ENCODE assay signal across 17 cellular contexts in genomic region chr1:63728611-63729226, GRCh38. TPM values are rescaled to one million over a fixed set of nuclear protein-coding genes. Genes with fewer than 3 reads are reported as not detected.
DNase-seq lines count a peak whose midpoint lies in the region; ATAC-seq and TF ChIP-seq lines count a peak whose summit lies in the region.
"Had no signal": no experiment of that assay in that cellular context is flagged by ENCODE, and none has a peak within 500 bp of the region (broad histone marks: within the 10 kb centered on the region; RNA-seq: fewer than 3 reads in every experiment).

No MANE protein-coding gene starts in this region.

- no peak overlapping the region for H3K14ac ChIP-seq in neuronal stem cell (ENCODE audit: low read length)

- peaks cover 4% of the 10 kb centered on the region for H3K9me3 Mint-ChIP-seq in chondrocyte (ENCODE audit: low read depth)

- no peak overlapping the region for H2BK120ac ChIP-seq in neuronal stem cell (ENCODE audit: low read depth, low read length)

- no peak overlapping the region for H3K4me2 ChIP-seq in neuronal stem cell (ENCODE audit: insufficient read depth, low read length, poor library complexity, severe bottlenecking)

- H3K27me3 Mint-ChIP-seq in chondrocyte (ENCODE audit: low read depth) = no peaks in the 10 kb centered on the region

- H3K4me1 Mint-ChIP-seq in chondrocyte (ENCODE audit: low read depth) = peaks cover 29% of the 10 kb centered on the region
- H3K4me1 Mint-ChIP-seq: B cell had no signal

- no peaks in the 10 kb centered on the region for H3K36me3 ChIP-seq in neuronal stem cell (replicated peaks in 1 of 2; ENCODE audit: control insufficient read depth in 2 of 2, insufficient read depth in 2 of 2, low read length in 2 of 2)
- H3K36me3 ChIP-seq in tibial nerve = no peaks in the 10 kb centered on the region
- H3K36me3 ChIP-seq: HAP-1, Peyer's patch had no signal

- H3K27me3 ChIP-seq in neuronal stem cell (ENCODE audit: control insufficient read depth in 3 of 3, insufficient read depth in 3 of 3, low read depth in 1 of 3, low read length in 3 of 3) (peaks cover 0 to 2% (median 0%) of the 10 kb centered on the region in 3 experiments), tibial nerve (no peaks in the 10 kb centered on the region)
- H3K27me3 ChIP-seq: Peyer's patch had no signal

- ATAC-seq in GM18520 (IDR thresholded peaks at IDR 0.05; ENCODE audit: unreplicated experiment) (no peak), GM18519 (IDR thresholded peaks at IDR 0.05; ENCODE audit: low FRiP score, unreplicated experiment) (no peak)

- no peak overlapping the region for H3K23ac ChIP-seq in neuronal stem cell (ENCODE audit: low read depth, low read length, poor library complexity)

- H3K4me1 ChIP-seq in neuronal stem cell (ENCODE audit: control insufficient read depth in 2 of 2, insufficient read depth in 1 of 2, low read depth in 1 of 2, low read length in 2 of 2) = peaks cover 0 to 15% of the 10 kb centered on the region in 2 donors
- H3K4me1 ChIP-seq in tibial nerve = peaks cover 0 to 9% (median 0%) of the 10 kb centered on the region in 4 donors
- H3K4me1 ChIP-seq: HAP-1, Peyer's patch had no signal

- peaks cover 0 to 2% of the 10 kb centered on the region in 2 donors for H3K9me3 ChIP-seq in neuronal stem cell (replicated peaks in 1 of 2; ENCODE audit: control insufficient read depth in 2 of 2, insufficient read depth in 1 of 2, low read depth in 1 of 2, low read length in 2 of 2)
- H3K9me3 ChIP-seq in tibial nerve = no peaks in the 10 kb centered on the region
- H3K9me3 ChIP-seq: HAP-1, Peyer's patch had no signal

- H2AFZ ChIP-seq in neuronal stem cell (ENCODE audit: low read length) = no peak overlapping the region

- no peak overlapping the region for H2BK12ac ChIP-seq in neuronal stem cell (ENCODE audit: low read length)

- peak overlapping the region; percentile 29 for H3K18ac ChIP-seq in neuronal stem cell (ENCODE audit: low read length)

- no peak for TF ChIP-seq POLR2A in tibial nerve (IDR thresholded peaks at IDR 0.05)

- no peak overlapping the region for H2BK15ac ChIP-seq in neuronal stem cell (ENCODE audit: low read length)

- no peak overlapping the region for H4K8ac ChIP-seq in neuronal stem cell (ENCODE audit: low read depth, low read length)

- H4K91ac ChIP-seq in neuronal stem cell (ENCODE audit: low read depth, low read length, poor library complexity) = no peak overlapping the region

- H3K4me3 Mint-ChIP-seq in chondrocyte (ENCODE audit: unreplicated experiment) = no peak overlapping the region
- H3K4me3 Mint-ChIP-seq: B cell had no signal

- no peak for TF ChIP-seq EP300 in tibial nerve (IDR thresholded peaks at IDR 0.05)

- H2BK5ac ChIP-seq in neuronal stem cell (ENCODE audit: low read length) = peak overlapping the region; percentile 85

- peak overlapping the region; percentile 56 for H2AK5ac ChIP-seq in neuronal stem cell (ENCODE audit: low read depth, low read length)

- no CpG with 5 or more reads among the region's 8 CpGs for WGBS in neuronal stem cell (ENCODE audit: extremely low coverage in 2 of 2, insufficient read length in 2 of 2, insufficient replicate concordance in 1 of 2), 2 donors
- 83 to 93% methylated on average over 8 of the region's 8 CpGs for WGBS in tibial nerve, 2 donors

- H3K4ac ChIP-seq in neuronal stem cell (ENCODE audit: low read length) = no peak overlapping the region

- no peak overlapping the region for H3K27ac ChIP-seq in neuronal stem cell (replicated peaks; ENCODE audit: low read length)
- no peak overlapping the region for H3K27ac ChIP-seq in tibial nerve
- H3K27ac ChIP-seq: Peyer's patch had no signal

- DNase-seq in COLO668 (lab: John Stamatoyannopoulos, UW; ENCODE audit: unreplicated experiment) = peak; percentile 82
- DNase-seq in NCI-H2107 (lab: John Stamatoyannopoulos, UW) = peak; percentile 79
- no peak for DNase-seq in chondrocyte (ENCODE audit: low spot score)
- no peak for DNase-seq in neuronal stem cell (ENCODE audit: low spot score)
- no peak for DNase-seq in tibial nerve (ENCODE audit: low spot score in 2 of 2)
- no peak for DNase-seq in NCI-H2227 (lab: John Stamatoyannopoulos, UW; ENCODE audit: unreplicated experiment)
- DNase-seq: DMS153, NCI-H1417, NCI-H1930, NCI-H345, Peyer's patch, SHP77 treated with DMSO at 0.1 percent for 48 hours had no signal

- H3K9ac ChIP-seq in neuronal stem cell (ENCODE audit: low read depth, low read length, poor library complexity) = no peak overlapping the region

- no peak for TF ChIP-seq CTCF in chondrocyte (IDR thresholded peaks at IDR 0.05)
- TF ChIP-seq CTCF in tibial nerve (IDR thresholded peaks at IDR 0.05) = no peak

- H3K4me3 ChIP-seq in neuronal stem cell (ENCODE audit: low read length in 2 of 2) (no peak overlapping the region), tibial nerve (no peak overlapping the region)
- H3K4me3 ChIP-seq: HAP-1, Peyer's patch had no signal

- H3K36me3 Mint-ChIP-seq in chondrocyte (ENCODE audit: low read depth) = no peaks in the 10 kb centered on the region

- no peaks in the 10 kb centered on the region for H3K79me1 ChIP-seq in neuronal stem cell (ENCODE audit: low read depth, low read length)

- peak overlapping the region; percentile 18 for H3K27ac Mint-ChIP-seq in chondrocyte (ENCODE audit: unreplicated experiment)
- H3K27ac Mint-ChIP-seq: B cell had no signal

RNA-seq across cellular contexts. Expression of gene ROR1, which starts 45.1 kb away (rescaled TPM):
- total RNA-seq in chondrocyte = 75.2 to 131 TPM (median 123 TPM) in 3 replicates
- polyA plus RNA-seq in neuronal stem cell (2013, experiment 1 of 2) = 7.0 TPM
- polyA plus RNA-seq in neuronal stem cell (2013, experiment 2 of 2) = 7.3 TPM
- 10 to 100 TPM; 10.5 to 47.7 (median 43.7) TPM for total RNA-seq in tibial nerve
- total RNA-seq: T-helper 2 cell treated with Interferon-gamma antibody and Interleukin-4, amounts not matched to agents 100 ng/mL and 5 ng/mL, for 36 hours had no signal

Comparison
In these comparisons a context has a peak if more than half of its experiments do, and no peak if none do; other contexts are left out.
1. DNase-seq: peak in COLO668 (single experiment) and NCI-H2107 (single experiment); none in chondrocyte (single experiment), neuronal stem cell (single experiment), tibial nerve (0 of 2) and NCI-H2227 (single experiment).